Comparison of ENCODE assay signal across 8 cellular contexts in genomic region chr9:116333254-116333653, GRCh38.
"Had no signal": no experiment of that assay in that cellular context is flagged by ENCODE, and none has a peak within 500 bp of the region (broad histone marks: within the 10 kb centered on the region; RNA-seq: fewer than 3 reads in every experiment).

No MANE protein-coding gene starts in this region.

- DNase-seq: H7, HFFc6, KBM-7 had no signal

- H3K27ac ChIP-seq: HL-60 had no signal

- H3K4me1 Mint-ChIP-seq: IgD-negative memory B cell had no signal

- H3K9me3 Mint-ChIP-seq: GM23338, HFFc6 had no signal

- H2AFZ ChIP-seq: GM23338 had no signal

- H3K36me3 Mint-ChIP-seq: IgD-negative memory B cell had no signal

- H3K36me3 ChIP-seq: HAP-1 had no signal

- FAIRE-seq: HepG2 had no signal

- H3K4me2 ChIP-seq: GM23338 had no signal

- H3K27ac Mint-ChIP-seq: GM23338, HFFc6 had no signal

- H3K4me3 ChIP-seq: GM23338, HAP-1 had no signal

- H3K9me3 ChIP-seq: HAP-1 had no signal

- H3K4me1 ChIP-seq: HAP-1 had no signal

- H3K4me3 Mint-ChIP-seq: GM23338, HFFc6 had no signal
